8 cellular contexts compared by ENCODE assay signal in the genomic region with DNA sequence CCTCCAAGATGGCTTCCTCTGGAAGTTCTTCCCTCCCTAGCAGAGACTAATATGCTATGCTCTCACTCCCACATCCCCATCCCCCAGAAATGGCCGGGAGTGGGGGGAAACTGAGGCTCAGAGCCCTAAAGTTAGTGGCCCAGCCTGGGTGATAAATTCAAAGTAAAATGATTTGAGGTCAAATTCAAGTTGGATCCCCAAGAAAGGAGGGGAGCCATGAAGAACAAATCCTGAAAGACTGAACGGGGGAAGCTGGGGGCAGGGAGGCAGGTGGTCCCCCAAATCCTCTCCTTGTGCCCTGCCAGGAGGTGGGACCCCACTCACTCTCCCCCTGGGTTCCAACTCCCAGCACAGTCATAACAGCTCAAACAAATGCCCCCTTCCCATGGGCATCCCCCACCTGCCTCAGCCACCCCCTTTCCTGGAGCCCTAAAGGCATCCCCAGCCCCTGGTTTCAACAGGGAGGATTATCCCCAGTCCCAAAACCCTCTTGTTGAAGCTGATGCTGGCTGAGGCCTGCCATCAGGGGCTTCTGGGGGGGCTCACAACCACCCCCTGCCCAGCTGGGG. TPM values are rescaled to one million over a fixed set of nuclear protein-coding genes. Genes with fewer than 3 reads are reported as not detected.
DNase-seq lines count a peak whose midpoint lies in the region; ATAC-seq and TF ChIP-seq lines count a peak whose summit lies in the region.

No MANE protein-coding gene starts in this region.

- ATAC-seq in HG02981 (IDR thresholded peaks at IDR 0.05; ENCODE audit: unreplicated experiment) (no peak), HG02973 (IDR thresholded peaks at IDR 0.05; ENCODE audit: unreplicated experiment) (no peak)

- no peak for DNase-seq in activated naive CD4-positive, alpha-beta T cell treated with anti-CD3 and anti-CD28 coated beads, Interleukin-2, amount 10 ng/mL, durations not matched to agents 7 days and 5 days
- no peak for DNase-seq in activated naive CD4-positive, alpha-beta T cell (lab: John Stamatoyannopoulos, UW)
- DNase-seq in brain microvascular endothelial cell (no peak), mesendoderm (no peak), ureter (ENCODE audit: low spot score) (peak; percentile 43), GM19240 (ENCODE audit: insufficient read length, low spot score) (no peak)

- peak overlapping the region; percentile 93 for H3K4me3 Mint-ChIP-seq in activated naive CD4-positive, alpha-beta T cell treated with anti-CD3 and anti-CD28 coated beads, Interleukin-2, amount 10 ng/mL, durations not matched to agents 7 days and 5 days

- H3K23ac ChIP-seq in mesendoderm (ENCODE audit: low read length): no peak overlapping the region

- H3K56ac ChIP-seq in mesendoderm (ENCODE audit: low read length): peak overlapping the region; percentile 86

- no peaks in the 10 kb centered on the region for H3K9me3 Mint-ChIP-seq in activated naive CD4-positive, alpha-beta T cell treated with anti-CD3 and anti-CD28 coated beads, Interleukin-2, amount 10 ng/mL, durations not matched to agents 7 days and 5 days

- H2BK15ac ChIP-seq in mesendoderm (replicated peaks; ENCODE audit: low read depth): no peak overlapping the region

- H4K5ac ChIP-seq in mesendoderm (ENCODE audit: low read length): no peak overlapping the region

- WGBS in mesendoderm (ENCODE audit: extremely low coverage, insufficient coverage, low lambda C conversion rate): no CpG with 5 or more reads among the region's 2 CpGs

- no peak overlapping the region for H2AK5ac ChIP-seq in mesendoderm (ENCODE audit: low read length)

- peaks cover 53% of the 10 kb centered on the region for H3K4me1 Mint-ChIP-seq in activated naive CD4-positive, alpha-beta T cell treated with anti-CD3 and anti-CD28 coated beads, Interleukin-2, amount 10 ng/mL, durations not matched to agents 7 days and 5 days

- H3K27me3 Mint-ChIP-seq in activated naive CD4-positive, alpha-beta T cell treated with anti-CD3 and anti-CD28 coated beads, Interleukin-2, amount 10 ng/mL, durations not matched to agents 7 days and 5 days: peaks cover 30% of the 10 kb centered on the region

- H3K36me3 Mint-ChIP-seq in activated naive CD4-positive, alpha-beta T cell treated with anti-CD3 and anti-CD28 coated beads, Interleukin-2, amount 10 ng/mL, durations not matched to agents 7 days and 5 days: peaks cover 17% of the 10 kb centered on the region

- H2BK120ac ChIP-seq in mesendoderm (ENCODE audit: low read depth, low read length): no peak overlapping the region

- no peak overlapping the region for H4K8ac ChIP-seq in mesendoderm (ENCODE audit: low read depth, low read length)

- H3K79me2 ChIP-seq in mesendoderm (ENCODE audit: control insufficient read depth, insufficient read depth, low read length): peaks cover 2% of the 10 kb centered on the region

- H3K18ac ChIP-seq in mesendoderm (ENCODE audit: low read length): peak overlapping the region; percentile 85

- peaks cover 5% of the 10 kb centered on the region for H3K4me1 ChIP-seq in mesendoderm (ENCODE audit: control insufficient read depth, low read depth, low read length)

- peaks cover 7% of the 10 kb centered on the region for H3K79me1 ChIP-seq in mesendoderm (ENCODE audit: low read length)

- CTCF ChIA-PET in activated naive CD4-positive, alpha-beta T cell treated with anti-CD3 and anti-CD28 coated beads, Interleukin-2, amount 10 ng/mL, durations not matched to agents 7 days and 5 days (lab: Charles Lee): interaction anchor here (0.8 to 4.7 kb wide), 41 partner anchors 9 to 448 kb away, joined by 3 to 81 read pairs (median 5); a partner anchor contains a TSS

- in situ Hi-C loops in brain microvascular endothelial cell (cut with HindIII; ENCODE audit: low pct_ligation_motif_present, low sequenced_read_pairs): no loop called here

- H3K27ac ChIP-seq in brain microvascular endothelial cell: no peak overlapping the region
- H3K27ac ChIP-seq in mesendoderm (ENCODE audit: low read depth, low read length): no peak overlapping the region

- H3K27me3 ChIP-seq in brain microvascular endothelial cell (replicated peaks): no peaks in the 10 kb centered on the region
- no peaks in the 10 kb centered on the region for H3K27me3 ChIP-seq in mesendoderm (ENCODE audit: insufficient read depth, low read length, poor library complexity)

- no peak overlapping the region for H2BK5ac ChIP-seq in mesendoderm (ENCODE audit: low read length)

- H3K4me2 ChIP-seq in mesendoderm (ENCODE audit: low read length): peak overlapping the region; percentile 24

- H3K4me3 ChIP-seq in brain microvascular endothelial cell (ENCODE audit: low read depth, low read length) (peak overlapping the region; percentile 63), mesendoderm (ENCODE audit: low read length) (peak overlapping the region; percentile 52)

- H3K27ac Mint-ChIP-seq in activated naive CD4-positive, alpha-beta T cell treated with anti-CD3 and anti-CD28 coated beads, Interleukin-2, amount 10 ng/mL, durations not matched to agents 7 days and 5 days: peak overlapping the region; percentile 88

- peak overlapping the region; percentile 58 for H3K4ac ChIP-seq in mesendoderm (ENCODE audit: low read depth, low read length)

- H3K36me3 ChIP-seq in brain microvascular endothelial cell (replicated peaks): peaks cover 7% of the 10 kb centered on the region
- no peaks in the 10 kb centered on the region for H3K36me3 ChIP-seq in mesendoderm (ENCODE audit: control insufficient read depth, insufficient read depth, low read length)

- peak overlapping the region; percentile 71 for H3K9ac ChIP-seq in mesendoderm (ENCODE audit: low read length)

- no peak for TF ChIP-seq CTCF in brain microvascular endothelial cell (IDR thresholded peaks at IDR 0.05; ENCODE audit: low read depth, low read length, missing control alignments)

RNA-seq across cellular contexts. Expression of a gene that starts 1.1 kb away (rescaled TPM):
- polyA plus RNA-seq in mesendoderm (2013, experiment 1 of 2): 7.9 TPM
- polyA plus RNA-seq in mesendoderm (2013, experiment 2 of 2): 8.4 TPM
- total RNA-seq in ureter: 93.8 TPM

RNA-seq across cellular contexts. Expression of a gene that starts 27.0 kb away (rescaled TPM):
- 0.59 TPM for polyA plus RNA-seq in mesendoderm (2013, experiment 1 of 2)
- polyA plus RNA-seq in mesendoderm (2013, experiment 2 of 2): 0.64 TPM
- 27.0 TPM for total RNA-seq in ureter
